ENCODE assay signal across 11 cellular contexts in the genomic region with DNA sequence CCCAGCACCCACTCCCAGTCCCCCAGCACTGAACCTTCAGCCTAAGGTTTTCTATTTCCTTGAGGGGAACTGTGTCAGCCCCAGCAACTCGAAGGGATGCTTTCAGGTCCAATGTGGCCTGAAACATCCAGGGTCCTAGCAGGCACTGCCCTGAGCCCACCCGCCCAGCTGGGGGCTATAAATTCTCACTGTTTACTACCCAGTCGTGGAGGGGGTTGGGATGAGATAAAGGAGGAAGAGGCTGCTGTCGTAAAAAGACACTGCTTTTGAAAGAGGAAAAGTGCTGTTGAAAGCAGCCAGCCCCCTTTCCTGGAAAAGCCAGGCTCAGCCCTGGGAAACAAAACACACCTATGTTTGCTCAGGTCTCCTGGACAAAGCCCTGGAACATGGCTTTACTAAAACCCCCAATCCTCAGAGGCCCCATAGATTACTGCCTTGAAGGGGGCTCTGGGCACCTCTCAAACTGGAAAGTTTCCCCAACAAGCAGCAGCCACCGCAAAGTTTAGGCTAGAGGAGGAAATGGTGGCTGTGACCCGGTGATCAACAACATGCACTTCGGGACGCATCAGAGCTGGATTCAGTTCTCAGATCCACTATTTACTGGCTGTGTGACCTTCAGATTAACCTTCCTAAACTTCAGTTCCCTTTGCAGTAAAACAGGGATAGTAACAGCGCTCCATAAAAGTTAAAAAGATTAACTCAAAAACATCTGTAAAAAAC. TPM values are rescaled to one million over a fixed set of nuclear protein-coding genes. Genes with fewer than 3 reads are reported as not detected.
DNase-seq lines count a peak whose midpoint lies in the region; ATAC-seq and TF ChIP-seq lines count a peak whose summit lies in the region.
"Had no signal": no experiment of that assay in that cellular context is flagged by ENCODE, and none has a peak within 500 bp of the region (broad histone marks: within the 10 kb centered on the region; RNA-seq: fewer than 3 reads in every experiment).

No MANE protein-coding gene starts in this region.

- no peak for TF ChIP-seq CTCF in activated CD8-positive, alpha-beta T cell treated with anti-CD3 and anti-CD28 coated beads for 36 hours (IDR thresholded peaks at IDR 0.05)
- TF ChIP-seq CTCF in left lung (IDR thresholded peaks at IDR 0.05) = no peak
- no peak for TF ChIP-seq CTCF in smooth muscle cell (IDR thresholded peaks at IDR 0.05; ENCODE audit: borderline replicate concordance, insufficient read depth, poor library complexity, severe bottlenecking)
- TF ChIP-seq CTCF in type B pancreatic cell (conservative IDR thresholded peaks at IDR 0.05) = no peak

- H3F3A ChIP-seq in smooth muscle cell (ENCODE audit: low read depth) = peaks cover 55% of the 10 kb centered on the region

- H3K4me1 ChIP-seq in left lung = peaks cover 0 to 94% of the 10 kb centered on the region in 2 donors
- peaks cover 5% of the 10 kb centered on the region for H3K4me1 ChIP-seq in smooth muscle cell (ENCODE audit: low read depth)

- no peak overlapping the region for H3K4me3 ChIP-seq in left lung
- H3K4me3 ChIP-seq in smooth muscle cell = no peak overlapping the region

- H3K36me3 ChIP-seq in left lung = peaks cover 0 to 18% of the 10 kb centered on the region in 2 donors
- peaks cover 4% of the 10 kb centered on the region for H3K36me3 ChIP-seq in smooth muscle cell (ENCODE audit: low read depth)

- DNase-seq in T-helper 2 cell treated with Interferon-gamma antibody and Interleukin-4, amounts not matched to agents 5 μg/mL and 100 μg/mL, for 36 hours (ENCODE audit: low spot score) = no peak
- DNase-seq in T-helper 2 cell = no peak
- peak; percentile 52 for DNase-seq in activated CD8-positive, alpha-beta T cell treated with anti-CD3 and anti-CD28 coated beads for 36 hours
- no peak for DNase-seq in left lung
- no peak for DNase-seq in smooth muscle cell (lab: John Stamatoyannopoulos, UW; ENCODE audit: unreplicated experiment)
- no peak for DNase-seq in type B pancreatic cell (ENCODE audit: extremely low spot score, unreplicated experiment)
- no peak for DNase-seq in NCI-H2081 treated with DMSO at 0.1 percent for 48 hours (lab: John Stamatoyannopoulos, UW)
- DNase-seq: 8988T; stimulated activated CD4-positive, alpha-beta T cell treated with anti-CD3 and anti-CD28 coated beads, Interleukin-2, amount 100 ng/mL, for 48 hours had no signal

- no peak overlapping the region for H2AFZ ChIP-seq in smooth muscle cell (ENCODE audit: low read depth)

- H3K9me3 ChIP-seq in left lung = peaks cover 0 to 4% of the 10 kb centered on the region in 2 donors
- no peaks in the 10 kb centered on the region for H3K9me3 ChIP-seq in smooth muscle cell (replicated peaks; ENCODE audit: low read depth)

- POLR2A ChIA-PET in activated CD8-positive, alpha-beta T cell treated with anti-CD3 and anti-CD28 coated beads for 36 hours (lab: Charles Lee) = interaction anchor here (0.5 to 2.2 kb wide), 4 partner anchors 11 to 482 kb away, joined by 3 to 8 read pairs (median 6); no protein-coding TSS in a partner anchor

- H3K4me2 ChIP-seq in smooth muscle cell = no peak overlapping the region
- H3K4me2 ChIP-seq: KMS-11 had no signal

- no peaks in the 10 kb centered on the region for H3K27me3 ChIP-seq in left lung
- H3K27me3 ChIP-seq in smooth muscle cell (ENCODE audit: low read depth) = no peaks in the 10 kb centered on the region

- H3K27ac Mint-ChIP-seq in T-helper 2 cell treated with Interferon-gamma antibody and Interleukin-4, amounts not matched to agents 5 μg/mL and 100 μg/mL, for 36 hours = peak overlapping the region; percentile 61
- H3K27ac Mint-ChIP-seq in activated CD8-positive, alpha-beta T cell treated with anti-CD3 and anti-CD28 coated beads for 36 hours = peak overlapping the region; percentile 89
- no peak overlapping the region for H3K27ac Mint-ChIP-seq in type B pancreatic cell

- no peak overlapping the region for H3K9ac ChIP-seq in smooth muscle cell (ENCODE audit: low read depth)
- H3K9ac ChIP-seq: KMS-11 had no signal

- CTCF ChIA-PET in activated CD8-positive, alpha-beta T cell treated with anti-CD3 and anti-CD28 coated beads for 36 hours (lab: Charles Lee) = interaction anchor here (1.0 to 8.3 kb wide), 6 partner anchors 10 to 84 kb away, joined by 3 to 87 read pairs (median 6); no protein-coding TSS in a partner anchor

- peak overlapping the region; percentile 50 to 93 for H3K27ac ChIP-seq in left lung
- peak overlapping the region; percentile 25 for H3K27ac ChIP-seq in smooth muscle cell (ENCODE audit: low read depth)
- H3K27ac ChIP-seq: KMS-11 had no signal

- H3K4me3 Mint-ChIP-seq in T-helper 2 cell treated with Interferon-gamma antibody and Interleukin-4, amounts not matched to agents 5 μg/mL and 100 μg/mL, for 36 hours = peak overlapping the region; percentile 42
- H3K4me3 Mint-ChIP-seq in activated CD8-positive, alpha-beta T cell treated with anti-CD3 and anti-CD28 coated beads for 36 hours = peak overlapping the region; percentile 51
- no peak overlapping the region for H3K4me3 Mint-ChIP-seq in type B pancreatic cell

- WGBS in smooth muscle cell (ENCODE audit: low lambda C conversion rate) = 32% methylated on average over 9 of the region's 9 CpGs

- peaks cover 23% of the 10 kb centered on the region for H3K36me3 Mint-ChIP-seq in T-helper 2 cell treated with Interferon-gamma antibody and Interleukin-4, amounts not matched to agents 5 μg/mL and 100 μg/mL, for 36 hours (ENCODE audit: low read depth)
- H3K36me3 Mint-ChIP-seq in activated CD8-positive, alpha-beta T cell treated with anti-CD3 and anti-CD28 coated beads for 36 hours (ENCODE audit: low read depth) = peaks cover 47% of the 10 kb centered on the region
- peaks cover 32% of the 10 kb centered on the region for H3K36me3 Mint-ChIP-seq in type B pancreatic cell

- peaks cover 100% of the 10 kb centered on the region for H3K79me2 ChIP-seq in smooth muscle cell (ENCODE audit: low read depth)

- H3K9me3 Mint-ChIP-seq in T-helper 2 cell treated with Interferon-gamma antibody and Interleukin-4, amounts not matched to agents 5 μg/mL and 100 μg/mL, for 36 hours = peaks cover 15% of the 10 kb centered on the region
- peaks cover 21% of the 10 kb centered on the region for H3K9me3 Mint-ChIP-seq in activated CD8-positive, alpha-beta T cell treated with anti-CD3 and anti-CD28 coated beads for 36 hours
- peaks cover 4% of the 10 kb centered on the region for H3K9me3 Mint-ChIP-seq in type B pancreatic cell

- peaks cover 100% of the 10 kb centered on the region for H4K20me1 ChIP-seq in smooth muscle cell (ENCODE audit: low read depth)

- H3K4me1 Mint-ChIP-seq in T-helper 2 cell treated with Interferon-gamma antibody and Interleukin-4, amounts not matched to agents 5 μg/mL and 100 μg/mL, for 36 hours (ENCODE audit: low read depth) = peaks cover 32% of the 10 kb centered on the region
- H3K4me1 Mint-ChIP-seq in activated CD8-positive, alpha-beta T cell treated with anti-CD3 and anti-CD28 coated beads for 36 hours (ENCODE audit: low read depth) = peaks cover 84% of the 10 kb centered on the region
- peaks cover 43% of the 10 kb centered on the region for H3K4me1 Mint-ChIP-seq in type B pancreatic cell (ENCODE audit: unreplicated experiment)

- peak; percentile 58 for ATAC-seq in activated CD8-positive, alpha-beta T cell treated with anti-CD3 and anti-CD28 coated beads for 36 hours
- ATAC-seq in left lung = peak; percentile 7
- ATAC-seq in GM19351 (IDR thresholded peaks at IDR 0.05; ENCODE audit: unreplicated experiment) = no peak

- intact Hi-C loops in activated CD8-positive, alpha-beta T cell treated with anti-CD3 and anti-CD28 coated beads for 36 hours (cut with micrococcal nuclease) = no loop called here
- intact Hi-C loops in left lung (cut with DNase I) = no loop called here

- H3K27me3 Mint-ChIP-seq in T-helper 2 cell treated with Interferon-gamma antibody and Interleukin-4, amounts not matched to agents 5 μg/mL and 100 μg/mL, for 36 hours (ENCODE audit: low read depth) = no peaks in the 10 kb centered on the region
- no peaks in the 10 kb centered on the region for H3K27me3 Mint-ChIP-seq in activated CD8-positive, alpha-beta T cell treated with anti-CD3 and anti-CD28 coated beads for 36 hours
- H3K27me3 Mint-ChIP-seq in type B pancreatic cell = no peaks in the 10 kb centered on the region

RNA-seq across cellular contexts. Expression of gene ACTN1, which starts 51.0 kb away (rescaled TPM):
- 100 to 1,000 TPM; 214 TPM for total RNA-seq in activated CD8-positive, alpha-beta T cell treated with anti-CD3 and anti-CD28 coated beads for 36 hours
- total RNA-seq in left lung (100 to 1,000 TPM; 164 to 225 TPM), smooth muscle cell (361 and 422 TPM in 2 replicates), type B pancreatic cell (ENCODE audit: low replicate concordance) (128 and 176 TPM in 2 replicates)
- 741 and 806 TPM in 2 replicates for polyA plus RNA-seq in smooth muscle cell
